ENCODE assay signal across 16 cellular contexts in the genomic region with DNA sequence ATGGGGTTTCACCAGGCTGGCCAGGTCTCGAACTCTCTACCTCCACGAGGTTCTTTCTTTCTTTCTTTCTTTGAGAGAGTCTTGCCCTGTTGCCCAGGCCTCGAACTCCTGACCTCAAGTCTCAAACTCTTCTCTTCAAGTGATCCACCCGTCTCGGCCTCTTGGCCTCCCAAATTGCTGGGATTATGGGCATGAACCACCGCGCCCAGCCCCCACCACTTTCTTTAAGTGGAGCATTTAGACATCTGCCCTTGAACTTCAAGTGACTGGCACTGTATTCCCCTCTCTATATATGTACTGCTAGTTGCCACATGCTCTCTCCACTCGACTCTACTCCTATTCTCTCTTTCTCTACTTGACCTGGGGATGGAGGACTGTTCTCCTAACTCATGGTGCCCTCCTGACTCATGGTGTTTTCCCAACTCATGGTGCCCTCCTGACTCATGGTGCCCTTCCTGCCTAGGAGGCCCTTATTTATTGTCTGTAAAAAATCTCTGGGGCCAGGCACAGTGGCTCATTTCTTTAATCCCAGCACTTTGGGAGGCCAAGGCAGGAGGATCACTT. TPM values are rescaled to one million over a fixed set of nuclear protein-coding genes. Genes with fewer than 3 reads are reported as not detected.
DNase-seq lines count a peak whose midpoint lies in the region; ATAC-seq and TF ChIP-seq lines count a peak whose summit lies in the region.
"Had no signal": no experiment of that assay in that cellular context is flagged by ENCODE, and none has a peak within 500 bp of the region (broad histone marks: within the 10 kb centered on the region; RNA-seq: fewer than 3 reads in every experiment).

No MANE protein-coding gene starts in this region.

- H3K4me1 ChIP-seq in lower lobe of right lung (no peaks in the 10 kb centered on the region), right atrium auricular region (no peaks in the 10 kb centered on the region)
- H3K4me1 ChIP-seq: BLaER1 had no signal

- H3K27ac ChIP-seq in lower lobe of right lung (no peak overlapping the region), right atrium auricular region (no peak overlapping the region)
- H3K27ac ChIP-seq: BLaER1 had no signal

- H3K9me3 ChIP-seq in lower lobe of right lung (no peaks in the 10 kb centered on the region), right atrium auricular region (no peaks in the 10 kb centered on the region)
- H3K9me3 ChIP-seq: BLaER1 had no signal

- peak; percentile 2 for DNase-seq in 8988T
- DNase-seq in CD1c-positive myeloid dendritic cell (ENCODE audit: extremely low spot score): peak; percentile 57
- peak; percentile 51 for DNase-seq in RKO (ENCODE audit: low spot score)
- no peak for DNase-seq in lower lobe of right lung
- DNase-seq in right atrium auricular region (ENCODE audit: low spot score): no peak
- DNase-seq: anterior cingulate cortex; DMS79; effector memory CD8-positive, alpha-beta T cell; H7; hippocampal formation; midbrain; NCI-H2107; NCI-H69 had no signal

- TF ChIP-seq CTCF in lower lobe of right lung (IDR thresholded peaks at IDR 0.05) (no peak), right atrium auricular region (IDR thresholded peaks at IDR 0.05) (no peak)

- H3K4me3 ChIP-seq in lower lobe of right lung: no peak overlapping the region
- H3K4me3 ChIP-seq in right atrium auricular region: no peak overlapping the region
- H3K4me3 ChIP-seq: BLaER1 had no signal

- intact Hi-C loops in lower lobe of right lung (cut with DNase I): no loop called here

- peak; percentile 29 to 66 for ATAC-seq in lower lobe of right lung
- no peak for ATAC-seq in GM18870 (IDR thresholded peaks at IDR 0.05; ENCODE audit: unreplicated experiment)
- ATAC-seq in GM19023 (IDR thresholded peaks at IDR 0.05; ENCODE audit: unreplicated experiment): no peak
- ATAC-seq: effector memory CD8-positive, alpha-beta T cell had no signal

- no peaks in the 10 kb centered on the region for H3K27me3 ChIP-seq in lower lobe of right lung (ENCODE audit: low read depth)
- H3K27me3 ChIP-seq in right atrium auricular region: no peaks in the 10 kb centered on the region
- H3K27me3 ChIP-seq: BLaER1 had no signal

- H3K36me3 ChIP-seq in lower lobe of right lung (no peaks in the 10 kb centered on the region), right atrium auricular region (no peaks in the 10 kb centered on the region)
- H3K36me3 ChIP-seq: BLaER1 had no signal

RNA-seq across cellular contexts. Expression of a gene that starts 19.3 kb away (rescaled TPM):
- 0.97 TPM for total RNA-seq in lower lobe of right lung
- total RNA-seq in right atrium auricular region: 10 to 100 TPM in 1 of 2 donors, 1 to 10 TPM in 1; 5.4 to 33.0 TPM

RNA-seq across cellular contexts. Expression of a gene that starts 25.4 kb away (rescaled TPM):
- total RNA-seq in lower lobe of right lung: 2.3 TPM
- total RNA-seq in right atrium auricular region: 1 to 10 TPM; 3.0 to 3.7 TPM

RNA-seq across cellular contexts. Expression of a gene that starts 34.4 kb away (rescaled TPM):
- 1.7 TPM for total RNA-seq in lower lobe of right lung
- total RNA-seq in right atrium auricular region: under 1 TPM in 1 of 2 donors, not detected in 1; 0.24 TPM

RNA-seq across cellular contexts. Expression of a gene that starts 40.1 kb away (rescaled TPM):
- total RNA-seq in lower lobe of right lung (105 TPM), right atrium auricular region (10 to 100 TPM; 33.4 to 49.6 TPM)

RNA-seq across cellular contexts. Expression of a gene that starts 47.8 kb away (rescaled TPM):
- total RNA-seq in lower lobe of right lung (56.5 TPM), right atrium auricular region (10 to 100 TPM; 41.6 to 64.4 TPM)

Comparison
In these comparisons a context has a peak if more than half of its experiments do, and no peak if none do; other contexts are left out.
1. DNase-seq: peak in 8988T (single experiment), CD1c-positive myeloid dendritic cell (single experiment) and RKO (single experiment); none in lower lobe of right lung (single experiment) and right atrium auricular region (single experiment).
2. ATAC-seq: peak in lower lobe of right lung (2 of 2); none in GM18870 (single experiment) and GM19023 (single experiment).